ENCODE assay signal across 27 cellular contexts in the genomic region with DNA sequence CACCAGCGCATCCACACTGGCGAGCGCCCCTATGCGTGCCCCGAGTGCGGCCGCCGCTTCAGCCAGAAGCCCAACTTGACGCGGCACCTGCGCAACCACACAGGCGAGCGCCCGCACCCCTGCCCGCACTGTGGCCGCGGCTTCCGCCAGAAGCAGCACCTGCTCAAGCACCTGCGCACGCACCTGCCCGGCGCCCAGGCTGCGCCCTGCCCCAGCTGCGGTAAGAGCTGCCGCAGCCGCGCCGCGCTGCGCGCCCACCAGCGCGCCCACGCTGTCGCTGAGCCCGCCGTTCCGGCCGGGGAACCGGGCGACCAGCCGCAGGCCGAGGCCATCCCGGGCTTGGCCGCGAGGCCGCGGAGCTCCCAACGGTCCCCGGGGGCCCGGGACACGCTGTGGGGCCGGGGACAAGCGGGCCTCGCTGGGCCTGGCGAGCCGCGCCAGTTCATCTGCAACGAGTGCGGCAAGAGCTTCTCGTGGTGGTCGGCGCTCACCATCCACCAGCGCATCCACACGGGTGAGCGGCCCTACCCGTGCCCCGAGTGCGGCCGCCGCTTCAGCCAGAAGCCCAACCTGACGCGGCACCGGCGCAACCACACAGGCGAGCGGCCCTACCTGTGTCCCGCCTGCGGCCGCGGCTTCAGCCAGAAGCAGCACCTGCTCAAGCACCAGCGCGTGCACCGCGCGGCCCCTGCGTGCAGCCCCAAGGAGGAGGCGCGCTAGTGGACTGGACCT. TPM values are rescaled to one million over a fixed set of nuclear protein-coding genes. Genes with fewer than 3 reads are reported as not detected.
"Had no signal": no experiment of that assay in that cellular context is flagged by ENCODE, and none has a peak within 500 bp of the region (broad histone marks: within the 10 kb centered on the region; RNA-seq: fewer than 3 reads in every experiment).

No MANE protein-coding gene starts in this region.

- H2AFZ ChIP-seq: hepatocyte had no signal

- DNase-seq: activated B cell treated with CpG ODN at 0.5 μM for 24 hours; activated CD4-positive, alpha-beta T cell treated with anti-CD3 and anti-CD28 coated beads for 36 hours; activated CD4-positive, alpha-beta T cell treated with anti-CD3 and anti-CD28 coated beads, Interleukin-2, amount 50 U/mL, for 4 hours; activated CD8-positive, alpha-beta memory T cell treated with anti-CD3 and anti-CD28 coated beads for 24 hours; activated T-cell treated with anti-CD3 and anti-CD28 coated beads, Interleukin-2, amount 50 U/mL, for 4 hours; brain microvascular endothelial cell; central memory CD4-positive, alpha-beta T cell; effector memory CD4-positive, alpha-beta T cell; foreskin melanocyte; glutamatergic neuron; lower lobe of right lung; mesendoderm; mucosa of descending colon; retina; stimulated activated CD4-positive, alpha-beta T cell treated with anti-CD3 and anti-CD28 coated beads, Interleukin-12 subunit alpha, Interleukin-12 subunit beta, amount 100 ng/mL, for 4 hours; T-helper 1 cell; transverse colon had no signal

- H3K4me3 ChIP-seq: ascending aorta, hepatocyte, lower lobe of right lung, mucosa of descending colon, SJSA1, transverse colon had no signal

- H3K27ac Mint-ChIP-seq: activated B cell treated with CpG ODN at 0.5 μM for 24 hours; activated CD4-positive, alpha-beta T cell treated with anti-CD3 and anti-CD28 coated beads for 36 hours; activated naive CD4-positive, alpha-beta T cell treated with anti-CD3 and anti-CD28 coated beads, Interleukin-2, amount 50 U/mL, for 24 hours; progenitor cell of endocrine pancreas had no signal

- H3K27me3 Mint-ChIP-seq: activated B cell treated with CpG ODN at 0.5 μM for 24 hours; activated CD4-positive, alpha-beta T cell treated with anti-CD3 and anti-CD28 coated beads for 36 hours; activated naive CD4-positive, alpha-beta T cell treated with anti-CD3 and anti-CD28 coated beads, Interleukin-2, amount 50 U/mL, for 24 hours; progenitor cell of endocrine pancreas had no signal

- H3K4me3 Mint-ChIP-seq: activated B cell treated with CpG ODN at 0.5 μM for 24 hours; activated CD4-positive, alpha-beta T cell treated with anti-CD3 and anti-CD28 coated beads for 36 hours; activated naive CD4-positive, alpha-beta T cell treated with anti-CD3 and anti-CD28 coated beads, Interleukin-2, amount 50 U/mL, for 24 hours; activated T-cell treated with anti-CD3 and anti-CD28 coated beads, Interleukin-2, amount 50 U/mL, for 4 hours; neural crest cell had no signal

- H3K4me1 ChIP-seq: ascending aorta, lower lobe of right lung had no signal

- H3K79me2 ChIP-seq: hepatocyte had no signal

- FAIRE-seq: colon, endothelial cell of umbilical vein, TTC549 had no signal

- ATAC-seq: activated CD4-positive, alpha-beta T cell treated with anti-CD3 and anti-CD28 coated beads for 36 hours; activated T-cell treated with anti-CD3 and anti-CD28 coated beads, Interleukin-2, amount 50 U/mL, for 4 hours; esophagus mucosa; lower lobe of right lung; mucosa of descending colon had no signal

- H3K4me2 ChIP-seq: hepatocyte had no signal

- H3K36me3 ChIP-seq: transverse colon had no signal

- H3K9me3 ChIP-seq: ascending aorta, lower lobe of right lung, mucosa of descending colon, SJSA1, transverse colon had no signal

- H3K27ac ChIP-seq: ascending aorta, brain microvascular endothelial cell, hepatocyte, lower lobe of right lung, SJSA1, transverse colon had no signal

- H3K9me3 Mint-ChIP-seq: activated B cell treated with CpG ODN at 0.5 μM for 24 hours; activated naive CD4-positive, alpha-beta T cell treated with anti-CD3 and anti-CD28 coated beads, Interleukin-2, amount 50 U/mL, for 24 hours; activated T-cell treated with anti-CD3 and anti-CD28 coated beads, Interleukin-2, amount 50 U/mL, for 4 hours; neural crest cell had no signal

- H3K27me3 ChIP-seq: ascending aorta, brain microvascular endothelial cell, hepatocyte, SJSA1, transverse colon had no signal

RNA-seq across cellular contexts. Expression of a gene that starts 52.9 kb away (rescaled TPM):
- total RNA-seq: activated B cell treated with CpG ODN at 0.5 μM for 24 hours, neural crest cell, progenitor cell of endocrine pancreas, SJSA1 had no signal
- polyA plus RNA-seq: hepatocyte had no signal

RNA-seq across cellular contexts. Expression of a gene that starts 56.1 kb away (rescaled TPM):
- total RNA-seq: activated B cell treated with CpG ODN at 0.5 μM for 24 hours; activated CD4-positive, alpha-beta T cell treated with anti-CD3 and anti-CD28 coated beads for 36 hours; endothelial cell of umbilical vein; SJSA1 had no signal
- polyA plus RNA-seq: endothelial cell of umbilical vein had no signal
